ENCODE assay signal across 2 cellular contexts in the genomic region with DNA sequence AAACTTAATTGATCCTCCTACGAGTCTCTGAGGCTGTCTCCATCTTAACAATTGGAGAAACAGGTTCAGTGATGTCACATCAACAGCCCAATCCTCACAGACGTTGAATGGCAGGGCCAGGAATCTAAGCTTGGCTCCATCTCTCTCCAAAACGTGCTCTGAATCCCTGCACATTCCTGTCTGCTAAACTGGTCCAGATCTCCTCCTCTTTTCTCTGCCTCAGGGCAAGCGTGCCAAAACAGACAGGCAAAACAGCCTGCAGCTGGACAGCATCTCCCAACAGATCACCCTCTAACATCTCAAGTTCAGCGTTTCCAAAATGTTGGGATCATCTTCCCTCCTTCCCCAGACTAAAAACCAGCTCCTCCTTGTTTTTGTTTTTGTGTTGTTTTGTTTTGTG.
TF ChIP-seq lines count a peak whose summit lies in the region.

No MANE protein-coding gene starts in this region.

TF ChIP-seq in GM23338, 12 proteins besides CTCF, POLR2A, EP300 and RAD21 (continues in another document):
- TF ChIP-seq, protein P1, sequence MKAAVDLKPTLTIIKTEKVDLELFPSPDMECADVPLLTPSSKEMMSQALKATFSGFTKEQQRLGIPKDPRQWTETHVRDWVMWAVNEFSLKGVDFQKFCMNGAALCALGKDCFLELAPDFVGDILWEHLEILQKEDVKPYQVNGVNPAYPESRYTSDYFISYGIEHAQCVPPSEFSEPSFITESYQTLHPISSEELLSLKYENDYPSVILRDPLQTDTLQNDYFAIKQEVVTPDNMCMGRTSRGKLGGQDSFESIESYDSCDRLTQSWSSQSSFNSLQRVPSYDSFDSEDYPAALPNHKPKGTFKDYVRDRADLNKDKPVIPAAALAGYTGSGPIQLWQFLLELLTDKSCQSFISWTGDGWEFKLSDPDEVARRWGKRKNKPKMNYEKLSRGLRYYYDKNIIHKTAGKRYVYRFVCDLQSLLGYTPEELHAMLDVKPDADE (IDR thresholded peaks at IDR 0.05): no peak
- TF ChIP-seq, protein P2, sequence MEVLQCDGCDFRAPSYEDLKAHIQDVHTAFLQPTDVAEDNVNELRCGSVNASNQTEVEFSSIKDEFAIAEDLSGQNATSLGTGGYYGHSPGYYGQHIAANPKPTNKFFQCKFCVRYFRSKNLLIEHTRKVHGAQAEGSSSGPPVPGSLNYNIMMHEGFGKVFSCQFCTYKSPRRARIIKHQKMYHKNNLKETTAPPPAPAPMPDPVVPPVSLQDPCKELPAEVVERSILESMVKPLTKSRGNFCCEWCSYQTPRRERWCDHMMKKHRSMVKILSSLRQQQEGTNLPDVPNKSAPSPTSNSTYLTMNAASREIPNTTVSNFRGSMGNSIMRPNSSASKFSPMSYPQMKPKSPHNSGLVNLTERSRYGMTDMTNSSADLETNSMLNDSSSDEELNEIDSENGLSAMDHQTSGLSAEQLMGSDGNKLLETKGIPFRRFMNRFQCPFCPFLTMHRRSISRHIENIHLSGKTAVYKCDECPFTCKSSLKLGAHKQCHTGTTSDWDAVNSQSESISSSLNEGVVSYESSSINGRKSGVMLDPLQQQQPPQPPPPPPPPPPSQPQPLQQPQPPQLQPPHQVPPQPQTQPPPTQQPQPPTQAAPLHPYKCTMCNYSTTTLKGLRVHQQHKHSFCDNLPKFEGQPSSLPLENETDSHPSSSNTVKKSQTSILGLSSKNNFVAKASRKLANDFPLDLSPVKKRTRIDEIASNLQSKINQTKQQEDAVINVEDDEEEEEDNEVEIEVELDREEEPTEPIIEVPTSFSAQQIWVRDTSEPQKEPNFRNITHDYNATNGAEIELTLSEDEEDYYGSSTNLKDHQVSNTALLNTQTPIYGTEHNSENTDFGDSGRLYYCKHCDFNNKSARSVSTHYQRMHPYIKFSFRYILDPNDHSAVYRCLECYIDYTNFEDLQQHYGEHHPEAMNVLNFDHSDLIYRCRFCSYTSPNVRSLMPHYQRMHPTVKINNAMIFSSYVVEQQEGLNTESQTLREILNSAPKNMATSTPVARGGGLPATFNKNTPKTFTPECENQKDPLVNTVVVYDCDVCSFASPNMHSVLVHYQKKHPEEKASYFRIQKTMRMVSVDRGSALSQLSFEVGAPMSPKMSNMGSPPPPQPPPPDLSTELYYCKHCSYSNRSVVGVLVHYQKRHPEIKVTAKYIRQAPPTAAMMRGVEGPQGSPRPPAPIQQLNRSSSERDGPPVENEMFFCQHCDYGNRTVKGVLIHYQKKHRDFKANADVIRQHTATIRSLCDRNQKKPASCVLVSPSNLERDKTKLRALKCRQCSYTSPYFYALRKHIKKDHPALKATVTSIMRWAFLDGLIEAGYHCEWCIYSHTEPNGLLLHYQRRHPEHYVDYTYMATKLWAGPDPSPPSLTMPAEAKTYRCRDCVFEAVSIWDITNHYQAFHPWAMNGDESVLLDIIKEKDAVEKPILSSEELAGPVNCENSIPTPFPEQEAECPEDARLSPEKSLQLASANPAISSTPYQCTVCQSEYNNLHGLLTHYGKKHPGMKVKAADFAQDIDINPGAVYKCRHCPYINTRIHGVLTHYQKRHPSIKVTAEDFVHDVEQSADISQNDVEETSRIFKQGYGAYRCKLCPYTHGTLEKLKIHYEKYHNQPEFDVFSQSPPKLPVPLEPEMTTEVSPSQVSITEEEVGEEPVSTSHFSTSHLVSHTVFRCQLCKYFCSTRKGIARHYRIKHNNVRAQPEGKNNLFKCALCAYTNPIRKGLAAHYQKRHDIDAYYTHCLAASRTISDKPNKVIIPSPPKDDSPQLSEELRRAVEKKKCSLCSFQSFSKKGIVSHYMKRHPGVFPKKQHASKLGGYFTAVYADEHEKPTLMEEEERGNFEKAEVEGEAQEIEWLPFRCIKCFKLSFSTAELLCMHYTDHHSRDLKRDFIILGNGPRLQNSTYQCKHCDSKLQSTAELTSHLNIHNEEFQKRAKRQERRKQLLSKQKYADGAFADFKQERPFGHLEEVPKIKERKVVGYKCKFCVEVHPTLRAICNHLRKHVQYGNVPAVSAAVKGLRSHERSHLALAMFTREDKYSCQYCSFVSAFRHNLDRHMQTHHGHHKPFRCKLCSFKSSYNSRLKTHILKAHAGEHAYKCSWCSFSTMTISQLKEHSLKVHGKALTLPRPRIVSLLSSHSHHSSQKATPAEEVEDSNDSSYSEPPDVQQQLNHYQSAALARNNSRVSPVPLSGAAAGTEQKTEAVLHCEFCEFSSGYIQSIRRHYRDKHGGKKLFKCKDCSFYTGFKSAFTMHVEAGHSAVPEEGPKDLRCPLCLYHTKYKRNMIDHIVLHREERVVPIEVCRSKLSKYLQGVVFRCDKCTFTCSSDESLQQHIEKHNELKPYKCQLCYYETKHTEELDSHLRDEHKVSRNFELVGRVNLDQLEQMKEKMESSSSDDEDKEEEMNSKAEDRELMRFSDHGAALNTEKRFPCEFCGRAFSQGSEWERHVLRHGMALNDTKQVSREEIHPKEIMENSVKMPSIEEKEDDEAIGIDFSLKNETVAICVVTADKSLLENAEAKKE (CRISPR knock-in tag; IDR thresholded peaks at IDR 0.05): no peak
- TF ChIP-seq STAT1 (IDR thresholded peaks at IDR 0.05; ENCODE audit: unreplicated experiment) (no peak), ZNF331 (CRISPR knock-in tag; IDR thresholded peaks at IDR 0.05; ENCODE audit: low read depth) (no peak), ZNF114 (CRISPR knock-in tag; IDR thresholded peaks at IDR 0.05) (no peak), POLR2AphosphoS5 (IDR thresholded peaks at IDR 0.05; ENCODE audit: low read depth) (no peak), NANOG (IDR thresholded peaks at IDR 0.05; ENCODE audit: borderline replicate concordance) (no peak), EZH2phosphoT487 (IDR thresholded peaks at IDR 0.05; ENCODE audit: unreplicated experiment) (no peak), CREB1 (CRISPR knock-in tag; IDR thresholded peaks at IDR 0.05; ENCODE audit: low read depth) (no peak), JUNB (IDR thresholded peaks at IDR 0.05; ENCODE audit: unreplicated experiment) (no peak)

TF ChIP-seq in H1, 55 proteins besides CTCF, POLR2A, EP300 and RAD21:
- TF ChIP-seq CEBPB (IDR thresholded peaks at IDR 0.05; ENCODE audit: low read depth, low read length) (no peak), POU5F1 (IDR thresholded peaks at IDR 0.05; ENCODE audit: low read depth, low read length) (no peak), KDM4A (IDR thresholded peaks at IDR 0.05; ENCODE audit: low read depth, low read length, severe bottlenecking) (no peak), SIN3A (conservative IDR thresholded peaks at IDR 0.05 in 1 of 2, IDR thresholded peaks at IDR 0.05 in 1 of 2; ENCODE audit: low read depth in 1 of 2, low read length in 2 of 2) (no peak), RFX5 (IDR thresholded peaks at IDR 0.05; ENCODE audit: borderline replicate concordance, low read depth, low read length) (no peak)
- TF ChIP-seq, protein P3, sequence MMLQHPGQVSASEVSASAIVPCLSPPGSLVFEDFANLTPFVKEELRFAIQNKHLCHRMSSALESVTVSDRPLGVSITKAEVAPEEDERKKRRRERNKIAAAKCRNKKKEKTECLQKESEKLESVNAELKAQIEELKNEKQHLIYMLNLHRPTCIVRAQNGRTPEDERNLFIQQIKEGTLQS (IDR thresholded peaks at IDR 0.05; ENCODE audit: insufficient read depth, low read depth, low read length): no peak
TF ChIP-seq in H1: peak in this region for 0.
